Comparison of ENCODE assay signal across 15 cellular contexts in the genomic region with DNA sequence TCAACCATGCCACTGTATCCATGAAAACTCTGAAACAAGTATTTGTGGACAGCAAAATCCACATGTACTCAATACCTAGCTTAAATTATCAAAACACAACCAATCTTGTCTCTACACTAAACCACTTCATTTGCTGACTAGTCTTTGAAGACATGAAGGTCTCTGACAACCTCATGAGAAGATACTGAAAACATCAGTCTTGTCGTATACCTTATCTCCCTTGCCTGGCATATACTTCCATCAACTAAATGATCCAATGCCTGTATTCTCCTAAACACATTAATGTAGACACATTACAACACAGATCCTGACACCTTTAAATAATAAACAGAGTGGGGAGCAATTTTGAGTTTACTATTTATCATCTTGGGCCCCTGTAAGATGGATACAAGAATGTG. TPM values are rescaled to one million over a fixed set of nuclear protein-coding genes. Genes with fewer than 3 reads are reported as not detected.
A peak's percentile ranks its signal among the peaks of the same experiment; 100 is the strongest.
DNase-seq lines count a peak whose midpoint lies in the region; ATAC-seq, FAIRE-seq and TF ChIP-seq lines count a peak whose summit lies in the region.
"Had no signal": no experiment of that assay in that cellular context is flagged by ENCODE, and none has a peak within 500 bp of the region (broad histone marks: within the 10 kb centered on the region; RNA-seq: fewer than 3 reads in every experiment).

No MANE protein-coding gene starts in this region.

- H3K9me3 ChIP-seq in astrocyte (ENCODE audit: insufficient read depth, low read depth, low read length): no peaks in the 10 kb centered on the region
- H3K9me3 ChIP-seq: upper lobe of left lung had no signal

- FAIRE-seq in astrocyte (lab: Jason Lieb, UNC): no peak

- H3K36me3 ChIP-seq in astrocyte (ENCODE audit: insufficient read depth, low read length): peaks cover 25% of the 10 kb centered on the region

- H4K20me1 ChIP-seq in astrocyte (ENCODE audit: insufficient read depth, low read length): peaks cover 9% of the 10 kb centered on the region

- peaks cover 11% of the 10 kb centered on the region for H3K4me1 ChIP-seq in astrocyte (ENCODE audit: insufficient read depth, low read length)

- peaks cover 29% of the 10 kb centered on the region for H3K79me2 ChIP-seq in astrocyte (ENCODE audit: insufficient read depth, low read length)

- no peak for TF ChIP-seq CTCF in astrocyte (IDR thresholded peaks at IDR 0.05; ENCODE audit: insufficient read depth, low read depth, low read length)

- H3K9me3 Mint-ChIP-seq in activated naive CD4-positive, alpha-beta T cell treated with anti-CD3 and anti-CD28 coated beads for 36 hours: no peaks in the 10 kb centered on the region
- H3K9me3 Mint-ChIP-seq in astrocyte (ENCODE audit: unreplicated experiment): no peaks in the 10 kb centered on the region
- H3K9me3 Mint-ChIP-seq in stimulated activated memory B cell treated with anti-CD40 and anti-IgM and Interleukin-4, amounts not matched to agents 10 μg/mL and 1 μg/mL and 100 μg/mL, for 72 hours: no peaks in the 10 kb centered on the region

- H3K4me3 Mint-ChIP-seq in activated naive CD4-positive, alpha-beta T cell treated with anti-CD3 and anti-CD28 coated beads for 36 hours: peak overlapping the region; percentile 14
- H3K4me3 Mint-ChIP-seq in astrocyte (ENCODE audit: unreplicated experiment): peak overlapping the region; percentile 66
- no peak overlapping the region for H3K4me3 Mint-ChIP-seq in stimulated activated memory B cell treated with anti-CD40 and anti-IgM and Interleukin-4, amounts not matched to agents 10 μg/mL and 1 μg/mL and 100 μg/mL, for 72 hours

- H3K4me1 Mint-ChIP-seq in activated naive CD4-positive, alpha-beta T cell treated with anti-CD3 and anti-CD28 coated beads for 36 hours (ENCODE audit: low read depth): peaks cover 34% of the 10 kb centered on the region
- H3K4me1 Mint-ChIP-seq in astrocyte (ENCODE audit: low read depth, unreplicated experiment): peaks cover 20% of the 10 kb centered on the region
- peaks cover 66% of the 10 kb centered on the region for H3K4me1 Mint-ChIP-seq in stimulated activated memory B cell treated with anti-CD40 and anti-IgM and Interleukin-4, amounts not matched to agents 10 μg/mL and 1 μg/mL and 100 μg/mL, for 72 hours

- H3K27ac Mint-ChIP-seq in activated naive CD4-positive, alpha-beta T cell treated with anti-CD3 and anti-CD28 coated beads for 36 hours: no peak overlapping the region
- no peak overlapping the region for H3K27ac Mint-ChIP-seq in astrocyte (ENCODE audit: unreplicated experiment)
- peak overlapping the region; percentile 8 for H3K27ac Mint-ChIP-seq in stimulated activated memory B cell treated with anti-CD40 and anti-IgM and Interleukin-4, amounts not matched to agents 10 μg/mL and 1 μg/mL and 100 μg/mL, for 72 hours

- CTCF ChIA-PET in activated naive CD4-positive, alpha-beta T cell treated with anti-CD3 and anti-CD28 coated beads for 36 hours (lab: Charles Lee): no interaction called here

- no peaks in the 10 kb centered on the region for H3K27me3 Mint-ChIP-seq in activated naive CD4-positive, alpha-beta T cell treated with anti-CD3 and anti-CD28 coated beads for 36 hours (ENCODE audit: low read depth)
- no peaks in the 10 kb centered on the region for H3K27me3 Mint-ChIP-seq in astrocyte (ENCODE audit: low read depth, unreplicated experiment)
- H3K27me3 Mint-ChIP-seq in stimulated activated memory B cell treated with anti-CD40 and anti-IgM and Interleukin-4, amounts not matched to agents 10 μg/mL and 1 μg/mL and 100 μg/mL, for 72 hours: no peaks in the 10 kb centered on the region

- no peak for DNase-seq in activated naive CD4-positive, alpha-beta T cell treated with anti-CD3 and anti-CD28 coated beads for 36 hours
- DNase-seq in activated naive CD4-positive, alpha-beta T cell (lab: John Stamatoyannopoulos, UW): no peak
- DNase-seq in HT1080 (ENCODE audit: low read depth): peak; percentile 18
- DNase-seq in astrocyte (ENCODE audit: low read depth): no peak
- DNase-seq in SHP77 treated with DMSO at 0.1 percent for 48 hours (lab: John Stamatoyannopoulos, UW): no peak
- DNase-seq: amygdala; mesenchymal stem cell; NCI-H446 treated with DMSO at 0.1 percent for 48 hours; nucleus accumbens; stimulated activated CD4-positive, alpha-beta T cell treated with anti-CD3 and anti-CD28 coated beads, Interleukin-4, amount 100 ng/mL, for 4 hours; upper lobe of left lung had no signal

- no peaks in the 10 kb centered on the region for H3K27me3 ChIP-seq in astrocyte (ENCODE audit: insufficient read depth, low read length)
- H3K27me3 ChIP-seq: upper lobe of left lung had no signal

- H2AFZ ChIP-seq in astrocyte (ENCODE audit: low read depth, low read length): no peak overlapping the region

- intact Hi-C loops in activated naive CD4-positive, alpha-beta T cell treated with anti-CD3 and anti-CD28 coated beads for 36 hours (cut with micrococcal nuclease): loop anchor here (5.0 kb wide), 2 partner anchors 738 to 848 kb away; no protein-coding TSS in a partner anchor

- H3K4me3 ChIP-seq in astrocyte (ENCODE audit: insufficient read depth, low read depth, low read length): no peak overlapping the region
- H3K4me3 ChIP-seq: upper lobe of left lung had no signal

- no peak for ATAC-seq in stimulated activated memory B cell treated with anti-CD40 and anti-IgM and Interleukin-4, amounts not matched to agents 10 μg/mL and 1 μg/mL and 100 μg/mL, for 72 hours
- ATAC-seq in HG03521 (IDR thresholded peaks at IDR 0.05; ENCODE audit: unreplicated experiment): no peak
- ATAC-seq in HG03565 (IDR thresholded peaks at IDR 0.05; ENCODE audit: unreplicated experiment): no peak

- H3K4me2 ChIP-seq in astrocyte (ENCODE audit: low read length): peak overlapping the region; percentile 87
- H3K4me2 ChIP-seq: KMS-11 had no signal

- peaks cover 66% of the 10 kb centered on the region for H3K36me3 Mint-ChIP-seq in activated naive CD4-positive, alpha-beta T cell treated with anti-CD3 and anti-CD28 coated beads for 36 hours (ENCODE audit: low read depth)
- peaks cover 22% of the 10 kb centered on the region for H3K36me3 Mint-ChIP-seq in astrocyte (ENCODE audit: low read depth, unreplicated experiment)
- peaks cover 69% of the 10 kb centered on the region for H3K36me3 Mint-ChIP-seq in stimulated activated memory B cell treated with anti-CD40 and anti-IgM and Interleukin-4, amounts not matched to agents 10 μg/mL and 1 μg/mL and 100 μg/mL, for 72 hours

- H3K9ac ChIP-seq in astrocyte (ENCODE audit: low read length): no peak overlapping the region
- H3K9ac ChIP-seq: KMS-11 had no signal

- H3K27ac ChIP-seq in astrocyte (ENCODE audit: low read depth, low read length): no peak overlapping the region
- H3K27ac ChIP-seq: KMS-11, upper lobe of left lung had no signal

RNA-seq across cellular contexts. Expression of gene RPS23, which starts 2.9 kb away (rescaled TPM):
- 1,000 to 10,000 TPM; 3,081 to 3,109 TPM for total RNA-seq in activated naive CD4-positive, alpha-beta T cell treated with anti-CD3 and anti-CD28 coated beads for 36 hours
- total RNA-seq in HT1080 (2014; rRNA removed; shearing (Covaris generic)): 2,437 and 3,021 TPM in 2 replicates
- 5,465 and 6,080 TPM in 2 replicates for polyA plus RNA-seq in HT1080 (2015; cell fraction: cytosol; rRNA removed)
- 1,449 and 1,602 TPM in 2 replicates for polyA plus RNA-seq in HT1080 (2015; cell fraction: nucleus; rRNA removed)
- 1,547 and 1,683 TPM in 2 replicates for total RNA-seq in astrocyte
